ENCODE assay signal across 31 cellular contexts in the genomic region with DNA sequence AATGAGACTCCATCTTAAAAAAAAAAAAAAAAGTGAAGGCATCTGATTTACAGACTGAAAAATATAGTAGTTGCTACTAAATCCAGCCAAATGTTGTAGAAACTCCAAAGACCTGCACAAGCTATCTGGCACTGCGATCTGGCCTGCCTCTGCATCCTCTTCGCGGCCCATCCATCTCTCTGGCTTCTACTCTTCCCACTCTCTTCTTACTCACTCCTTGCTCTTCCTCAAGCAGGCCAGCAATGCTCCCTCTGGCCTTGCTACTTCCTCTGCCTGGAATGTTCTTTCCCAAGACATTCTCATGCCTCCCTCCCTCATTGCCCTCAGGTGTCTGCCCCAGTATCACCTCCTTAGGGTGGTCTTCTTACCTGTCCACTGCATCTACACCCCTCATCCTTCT.
"Had no signal": no experiment of that assay in that cellular context is flagged by ENCODE, and none has a peak within 500 bp of the region (broad histone marks: within the 10 kb centered on the region; RNA-seq: fewer than 3 reads in every experiment).

No MANE protein-coding gene starts in this region.

- H3K9ac ChIP-seq: parathyroid adenoma had no signal

- H2AFZ ChIP-seq: parathyroid adenoma had no signal

- H3K27ac ChIP-seq: neutrophil, ovary, parathyroid adenoma, psoas muscle, sigmoid colon, stomach, suprapubic skin, testis, tibial artery, transverse colon, upper lobe of right lung, uterus had no signal

- H3K9me3 ChIP-seq: neutrophil, ovary, psoas muscle, right lobe of liver, sigmoid colon, stomach, suprapubic skin, testis, tibial artery, transverse colon, upper lobe of right lung, uterus had no signal

- ATAC-seq: naive thymus-derived CD8-positive, alpha-beta T cell; natural killer cell treated with Interleukin-12 subunit alpha and Interleukin-12 subunit beta and Interleukin-15 and Interleukin-18, amount 100 ng/mL, for 72 hours; psoas muscle; right cardiac atrium; stimulated activated effector memory CD8-positive, alpha-beta T cell treated with anti-CD3 and anti-CD28 coated beads, Interleukin-12 subunit alpha, Interleukin-12 subunit beta, amount 100 ng/mL, for 72 hours; stimulated activated naive B cell treated with anti-CD40 and anti-IgM and Interleukin-4, amounts not matched to agents 10 μg/mL and 1 μg/mL and 100 μg/mL, for 72 hours; upper lobe of right lung had no signal

- H3K4me3 Mint-ChIP-seq: naive thymus-derived CD8-positive, alpha-beta T cell; natural killer cell treated with Interleukin-12 subunit alpha and Interleukin-12 subunit beta and Interleukin-15 and Interleukin-18, amount 100 ng/mL, for 72 hours; nephron progenitor cell; neural crest cell; stimulated activated effector memory CD8-positive, alpha-beta T cell treated with anti-CD3 and anti-CD28 coated beads, Interleukin-12 subunit alpha, Interleukin-12 subunit beta, amount 100 ng/mL, for 72 hours; stimulated activated naive B cell treated with anti-CD40 and anti-IgM and Interleukin-4, amounts not matched to agents 10 μg/mL and 1 μg/mL and 100 μg/mL, for 72 hours; stimulated activated naive CD8-positive, alpha-beta T cell treated with anti-CD3 and anti-CD28 coated beads, Interleukin-15, Interleukin-2, amounts not matched to agents 100 ng/mL and 50 ng/mL, for 24 hours; type B pancreatic cell had no signal

- H3K27me3 ChIP-seq: ovary, right lobe of liver, sigmoid colon, stomach, suprapubic skin, testis, tibial artery, transverse colon, upper lobe of right lung, uterus had no signal

- H3K4me1 ChIP-seq: parathyroid adenoma, psoas muscle, sigmoid colon, testis, uterus had no signal

- H3K27ac Mint-ChIP-seq: natural killer cell treated with Interleukin-12 subunit alpha and Interleukin-12 subunit beta and Interleukin-15 and Interleukin-18, amount 100 ng/mL, for 72 hours; nephron progenitor cell; progenitor cell of endocrine pancreas; stimulated activated effector memory CD8-positive, alpha-beta T cell treated with anti-CD3 and anti-CD28 coated beads, Interleukin-12 subunit alpha, Interleukin-12 subunit beta, amount 100 ng/mL, for 72 hours; stimulated activated naive B cell treated with anti-CD40 and anti-IgM and Interleukin-4, amounts not matched to agents 10 μg/mL and 1 μg/mL and 100 μg/mL, for 72 hours; stimulated activated naive CD8-positive, alpha-beta T cell treated with anti-CD3 and anti-CD28 coated beads, Interleukin-15, Interleukin-2, amounts not matched to agents 100 ng/mL and 50 ng/mL, for 24 hours; type B pancreatic cell had no signal

- H3K36me3 ChIP-seq: neutrophil, ovary, right lobe of liver, sigmoid colon, stomach, suprapubic skin, tibial artery, transverse colon, upper lobe of right lung, uterus had no signal

- H3K4me3 ChIP-seq: ovary, psoas muscle, right lobe of liver, sigmoid colon, stomach, suprapubic skin, testis, tibial artery, transverse colon, upper lobe of right lung, uterus had no signal

- H3K36me3 Mint-ChIP-seq: naive thymus-derived CD8-positive, alpha-beta T cell; natural killer cell treated with Interleukin-12 subunit alpha and Interleukin-12 subunit beta and Interleukin-15 and Interleukin-18, amount 100 ng/mL, for 72 hours; stimulated activated effector memory CD8-positive, alpha-beta T cell treated with anti-CD3 and anti-CD28 coated beads, Interleukin-12 subunit alpha, Interleukin-12 subunit beta, amount 100 ng/mL, for 72 hours; stimulated activated naive B cell treated with anti-CD40 and anti-IgM and Interleukin-4, amounts not matched to agents 10 μg/mL and 1 μg/mL and 100 μg/mL, for 72 hours; type B pancreatic cell had no signal

- DNase-seq: naive thymus-derived CD8-positive, alpha-beta T cell; nephron progenitor cell; nucleus accumbens; ovary; posterior cingulate gyrus; psoas muscle; right cardiac atrium; right lobe of liver; sigmoid colon; small intestine; stimulated activated CD4-positive, alpha-beta T cell treated with anti-CD3 and anti-CD28 coated beads, Interleukin-15, amount 100 ng/mL, for 24 hours; stimulated activated CD4-positive, alpha-beta T cell treated with anti-CD3 and anti-CD28 coated beads, Interleukin-2, amount 100 ng/mL, for 24 hours; stimulated activated CD4-positive, alpha-beta T cell treated with anti-CD3 and anti-CD28 coated beads, Interleukin-2, amount 100 ng/mL, for 48 hours; stimulated activated CD4-positive, alpha-beta T cell treated with anti-CD3 and anti-CD28 coated beads, Interleukin-4, amount 100 ng/mL, for 24 hours; stimulated activated naive B cell treated with anti-CD40 and anti-IgM and Interleukin-4, amounts not matched to agents 10 μg/mL and 1 μg/mL and 100 μg/mL, for 72 hours; stimulated activated naive CD4-positive, alpha-beta T cell treated with Interleukin-2 at 50 U/mL for 16 hours; stomach; testis; tibial artery; transverse colon; upper lobe of right lung; uterus had no signal

- H3K4me1 Mint-ChIP-seq: nephron progenitor cell; neural crest cell; stimulated activated effector memory CD8-positive, alpha-beta T cell treated with anti-CD3 and anti-CD28 coated beads, Interleukin-12 subunit alpha, Interleukin-12 subunit beta, amount 100 ng/mL, for 72 hours; stimulated activated naive B cell treated with anti-CD40 and anti-IgM and Interleukin-4, amounts not matched to agents 10 μg/mL and 1 μg/mL and 100 μg/mL, for 72 hours had no signal

- H3K9me3 Mint-ChIP-seq: naive thymus-derived CD8-positive, alpha-beta T cell; natural killer cell treated with Interleukin-12 subunit alpha and Interleukin-12 subunit beta and Interleukin-15 and Interleukin-18, amount 100 ng/mL, for 72 hours; nephron progenitor cell; neural crest cell; stimulated activated effector memory CD8-positive, alpha-beta T cell treated with anti-CD3 and anti-CD28 coated beads, Interleukin-12 subunit alpha, Interleukin-12 subunit beta, amount 100 ng/mL, for 72 hours; stimulated activated naive B cell treated with anti-CD40 and anti-IgM and Interleukin-4, amounts not matched to agents 10 μg/mL and 1 μg/mL and 100 μg/mL, for 72 hours; stimulated activated naive CD8-positive, alpha-beta T cell treated with anti-CD3 and anti-CD28 coated beads, Interleukin-15, Interleukin-2, amounts not matched to agents 100 ng/mL and 50 ng/mL, for 24 hours; type B pancreatic cell had no signal

- FAIRE-seq: small intestine had no signal

- H3K79me2 ChIP-seq: parathyroid adenoma had no signal
